ENCODE assay signal across 8 cellular contexts in genomic region chr16:3458278-3458851, GRCh38. TPM values are rescaled to one million over a fixed set of nuclear protein-coding genes. Genes with fewer than 3 reads are reported as not detected.
A peak's percentile ranks its signal among the peaks of the same experiment; 100 is the strongest.
DNase-seq lines count a peak whose midpoint lies in the region; ATAC-seq, FAIRE-seq and TF ChIP-seq lines count a peak whose summit lies in the region.

No MANE protein-coding gene starts in this region.

- peak overlapping the region; percentile 37 for H3K27ac Mint-ChIP-seq in activated T-helper 1 cell treated with anti-CD3 and anti-CD28 coated beads, Interleukin-12 subunit alpha, Interleukin-12 subunit beta, Interleukin-2, Interleukin-4 antibody, amounts not matched to agents 30 ng/mL and 10 ng/mL and 1 ng/mL, durations not matched to agents 14 hours and 24 hours and 36 hours

- CTCF ChIA-PET in A673 (lab: Charles Lee): no interaction called here

- intact Hi-C loops in A673 (cut with micrococcal nuclease; ENCODE audit: unreplicated experiment): no loop called here
- intact Hi-C loops in activated T-helper 1 cell treated with anti-CD3 and anti-CD28 coated beads, Interleukin-12 subunit alpha, Interleukin-12 subunit beta, Interleukin-2, Interleukin-4 antibody, amounts not matched to agents 30 ng/mL and 10 ng/mL and 1 ng/mL, durations not matched to agents 14 hours and 24 hours and 36 hours (cut with micrococcal nuclease): loop anchor here (1.0 to 2.0 kb wide), 2 partner anchors 57 to 152 kb away; partner anchors contain the start of genes SLX4, ZNF174 and ZSCAN32
- intact Hi-C loops in left ventricle myocardium superior (cut with micrococcal nuclease): no loop called here

- no TSS peak for BruUV-seq in A673 (replicated peaks; lab: Mats Ljungman, UMichigan)

- peak; percentile 83 for FAIRE-seq in GM12891 (lab: Jason Lieb, UNC)

- DNase-seq in A673 (ENCODE audit: low spot score) (no peak), GM12891 (ENCODE audit: insufficient read length, low spot score) (no peak), left ventricle myocardium superior (peak; percentile 53), COR-L47 (lab: John Stamatoyannopoulos, UW) (no peak), middle frontal gyrus (ENCODE audit: extremely low spot score, low spot score) (no peak)
- DNase-seq in activated T-helper 1 cell treated with anti-CD3 and anti-CD28 coated beads, Interleukin-12 subunit alpha, Interleukin-12 subunit beta, Interleukin-2, Interleukin-4 antibody, amounts not matched to agents 30 ng/mL and 10 ng/mL and 1 ng/mL, durations not matched to agents 14 hours and 24 hours and 36 hours (ENCODE audit: low spot score): no peak

- H3K27me3 ChIP-seq in A673 (replicated peaks; ENCODE audit: insufficient read depth, low read depth, low read length, poor library complexity) (no peaks in the 10 kb centered on the region), rectal smooth muscle tissue (ENCODE audit: control insufficient read depth, insufficient read depth, low read length) (no peaks in the 10 kb centered on the region)

- ATAC-seq in HG03432 (IDR thresholded peaks at IDR 0.05; ENCODE audit: unreplicated experiment) (peak; percentile 18), left ventricle myocardium superior (no peak)

- H3K27me3 Mint-ChIP-seq in activated T-helper 1 cell treated with anti-CD3 and anti-CD28 coated beads, Interleukin-12 subunit alpha, Interleukin-12 subunit beta, Interleukin-2, Interleukin-4 antibody, amounts not matched to agents 30 ng/mL and 10 ng/mL and 1 ng/mL, durations not matched to agents 14 hours and 24 hours and 36 hours (ENCODE audit: insufficient read depth): no peaks in the 10 kb centered on the region

- peak overlapping the region; percentile 95 for H3K27ac ChIP-seq in A673 (ENCODE audit: low read depth, low read length, poor library complexity, severe bottlenecking)
- H3K27ac ChIP-seq in rectal smooth muscle tissue (ENCODE audit: low read depth, low read length): peak overlapping the region; percentile 98

- H3K9ac ChIP-seq in rectal smooth muscle tissue (ENCODE audit: low read length): peak overlapping the region; percentile 80

- TF ChIP-seq POLR2A in GM12891 (IDR thresholded peaks at IDR 0.05; ENCODE audit: low read depth, low read length): no peak

- H3K36me3 ChIP-seq in A673 (ENCODE audit: insufficient read depth, low read length, poor library complexity, severe bottlenecking) (no peaks in the 10 kb centered on the region), rectal smooth muscle tissue (ENCODE audit: control insufficient read depth, insufficient read depth, low read length) (no peaks in the 10 kb centered on the region)

- peak overlapping the region; percentile 86 for H3K4me3 Mint-ChIP-seq in activated T-helper 1 cell treated with anti-CD3 and anti-CD28 coated beads, Interleukin-12 subunit alpha, Interleukin-12 subunit beta, Interleukin-2, Interleukin-4 antibody, amounts not matched to agents 30 ng/mL and 10 ng/mL and 1 ng/mL, durations not matched to agents 14 hours and 24 hours and 36 hours

- peak overlapping the region; percentile 87 for H3K4me3 ChIP-seq in A673 (ENCODE audit: low read depth, low read length, poor library complexity, severe bottlenecking)
- peak overlapping the region; percentile 97 for H3K4me3 ChIP-seq in rectal smooth muscle tissue (ENCODE audit: low read length)

- peaks cover 42% of the 10 kb centered on the region for H3K4me1 Mint-ChIP-seq in activated T-helper 1 cell treated with anti-CD3 and anti-CD28 coated beads, Interleukin-12 subunit alpha, Interleukin-12 subunit beta, Interleukin-2, Interleukin-4 antibody, amounts not matched to agents 30 ng/mL and 10 ng/mL and 1 ng/mL, durations not matched to agents 14 hours and 24 hours and 36 hours (ENCODE audit: low read depth)

- H3K4me1 ChIP-seq in A673 (ENCODE audit: insufficient read depth, low read length, poor library complexity, severe bottlenecking): peaks cover 35% of the 10 kb centered on the region
- H3K4me1 ChIP-seq in rectal smooth muscle tissue (ENCODE audit: control insufficient read depth, insufficient read depth, low read length): peaks cover 14% of the 10 kb centered on the region

- H3K9me3 ChIP-seq in A673 (ENCODE audit: low read depth, low read length, poor library complexity, severe bottlenecking): no peaks in the 10 kb centered on the region

- TF ChIP-seq CTCF in A673 (conservative IDR thresholded peaks at IDR 0.05; ENCODE audit: low read depth, low read length): no peak

- POLR2A ChIA-PET in A673 (lab: Charles Lee; ENCODE audit: low non-redundant PET): no interaction called here

- H3K36me3 Mint-ChIP-seq in activated T-helper 1 cell treated with anti-CD3 and anti-CD28 coated beads, Interleukin-12 subunit alpha, Interleukin-12 subunit beta, Interleukin-2, Interleukin-4 antibody, amounts not matched to agents 30 ng/mL and 10 ng/mL and 1 ng/mL, durations not matched to agents 14 hours and 24 hours and 36 hours (ENCODE audit: low read depth): peaks cover 5% of the 10 kb centered on the region

- H3K9me3 Mint-ChIP-seq in activated T-helper 1 cell treated with anti-CD3 and anti-CD28 coated beads, Interleukin-12 subunit alpha, Interleukin-12 subunit beta, Interleukin-2, Interleukin-4 antibody, amounts not matched to agents 30 ng/mL and 10 ng/mL and 1 ng/mL, durations not matched to agents 14 hours and 24 hours and 36 hours: no peaks in the 10 kb centered on the region

TF ChIP-seq in GM12891, 5 proteins besides CTCF, POLR2A, EP300 and RAD21:
- TF ChIP-seq TAF1 (IDR thresholded peaks at IDR 0.05; ENCODE audit: low read depth, low read length) (no peak), POU2F2 (IDR thresholded peaks at IDR 0.05; ENCODE audit: low read depth, low read length) (no peak), POLR2AphosphoS5 (IDR thresholded peaks at IDR 0.05; ENCODE audit: low read depth, low read length) (no peak), SPI1 (IDR thresholded peaks at IDR 0.05; ENCODE audit: low read depth, low read length) (no peak)
TF ChIP-seq in GM12891: peak in this region for 0.

RNA-seq across cellular contexts. Expression of gene NAA60, which starts 14.9 kb away (rescaled TPM):
- total RNA-seq in A673 (2021): 39.4 and 40.7 TPM in 2 replicates
- polyA plus RNA-seq in GM12891 (2012; ENCODE audit: low read depth, missing spikeins): 25.9 TPM
- 35.4 and 38.3 TPM in 2 replicates for total RNA-seq in activated T-helper 1 cell treated with anti-CD3 and anti-CD28 coated beads, Interleukin-12 subunit alpha, Interleukin-12 subunit beta, Interleukin-2, Interleukin-4 antibody, amounts not matched to agents 30 ng/mL and 10 ng/mL and 1 ng/mL, durations not matched to agents 14 hours and 24 hours and 36 hours
- total RNA-seq in left ventricle myocardium superior: 48.6 TPM

RNA-seq across cellular contexts. Expression of gene ZNF597, which starts 15.1 kb away (rescaled TPM):
- total RNA-seq in A673 (2021) (2.4 and 2.8 TPM in 2 replicates), left ventricle myocardium superior (2.0 TPM)
- polyA plus RNA-seq in GM12891 (2012; ENCODE audit: low read depth, missing spikeins): 1.5 TPM
- total RNA-seq in activated T-helper 1 cell treated with anti-CD3 and anti-CD28 coated beads, Interleukin-12 subunit alpha, Interleukin-12 subunit beta, Interleukin-2, Interleukin-4 antibody, amounts not matched to agents 30 ng/mL and 10 ng/mL and 1 ng/mL, durations not matched to agents 14 hours and 24 hours and 36 hours: 2.6 TPM in 2 replicates

RNA-seq across cellular contexts. Expression of gene C16orf90, which starts 36.9 kb away (rescaled TPM):
- total RNA-seq in A673 (2021) (not detected in 2 replicates), left ventricle myocardium superior (not detected)
- polyA plus RNA-seq in GM12891 (2012; ENCODE audit: low read depth, missing spikeins): not detected
- total RNA-seq in activated T-helper 1 cell treated with anti-CD3 and anti-CD28 coated beads, Interleukin-12 subunit alpha, Interleukin-12 subunit beta, Interleukin-2, Interleukin-4 antibody, amounts not matched to agents 30 ng/mL and 10 ng/mL and 1 ng/mL, durations not matched to agents 14 hours and 24 hours and 36 hours: not detected in 2 replicates

RNA-seq across cellular contexts. Expression of gene CLUAP1, which starts 42.4 kb away (rescaled TPM):
- 22.6 and 36.5 TPM in 2 replicates for total RNA-seq in A673 (2021)
- 5.7 TPM for polyA plus RNA-seq in GM12891 (2012; ENCODE audit: low read depth, missing spikeins)
- 20.0 and 21.2 TPM in 2 replicates for total RNA-seq in activated T-helper 1 cell treated with anti-CD3 and anti-CD28 coated beads, Interleukin-12 subunit alpha, Interleukin-12 subunit beta, Interleukin-2, Interleukin-4 antibody, amounts not matched to agents 30 ng/mL and 10 ng/mL and 1 ng/mL, durations not matched to agents 14 hours and 24 hours and 36 hours
- total RNA-seq in left ventricle myocardium superior: 13.1 TPM

RNA-seq across cellular contexts. Expression of gene ZNF174, which starts 57.4 kb away (rescaled TPM):
- total RNA-seq in A673 (2021): 12.2 and 13.7 TPM in 2 replicates
- polyA plus RNA-seq in GM12891 (2012; ENCODE audit: low read depth, missing spikeins): 5.9 TPM
- 9.9 and 10.6 TPM in 2 replicates for total RNA-seq in activated T-helper 1 cell treated with anti-CD3 and anti-CD28 coated beads, Interleukin-12 subunit alpha, Interleukin-12 subunit beta, Interleukin-2, Interleukin-4 antibody, amounts not matched to agents 30 ng/mL and 10 ng/mL and 1 ng/mL, durations not matched to agents 14 hours and 24 hours and 36 hours
- 9.9 TPM for total RNA-seq in left ventricle myocardium superior
